ENCODE assay signal across 8 cellular contexts in the genomic region with DNA sequence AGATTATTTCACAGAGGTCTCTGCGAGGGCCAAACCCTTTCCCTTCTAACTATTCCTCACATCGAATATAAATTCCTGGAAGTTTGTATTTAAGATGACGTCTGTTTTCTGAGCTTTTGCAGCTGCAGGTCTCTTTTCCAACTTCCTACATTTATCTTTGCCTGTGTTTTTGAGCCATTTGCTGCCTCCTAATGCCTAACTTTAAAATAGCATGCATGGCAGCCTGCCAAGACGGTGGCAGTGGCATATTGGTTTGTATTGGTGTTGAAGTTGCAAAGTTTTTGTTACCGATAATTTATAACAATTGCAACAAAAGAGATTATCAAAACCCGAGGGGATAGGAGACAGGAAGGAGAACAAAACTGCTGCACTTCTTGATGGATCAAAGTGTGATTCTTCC.
A peak's percentile ranks its signal among the peaks of the same experiment; 100 is the strongest.
DNase-seq lines count a peak whose midpoint lies in the region; ATAC-seq and TF ChIP-seq lines count a peak whose summit lies in the region.

No MANE protein-coding gene starts in this region.

- H3K4me3 ChIP-seq in retinal pigment epithelial cell (ENCODE audit: low read length): no peak overlapping the region

- peak; percentile 74 for TF ChIP-seq CTCF in retinal pigment epithelial cell (conservative IDR thresholded peaks at IDR 0.05; ENCODE audit: low read depth, low read length)

- DNase-seq in ELF-1 (ENCODE audit: low read depth, low spot score): peak; percentile 30
- DNase-seq in NCI-H510A treated with DMSO at 0.1 percent for 48 hours (lab: John Stamatoyannopoulos, UW): peak; percentile 53
- DNase-seq in activated naive CD4-positive, alpha-beta T cell treated with Interleukin-2 at 50 U/mL for 16 hours: peak; percentile 2
- peak; percentile 70 for DNase-seq in left cardiac atrium
- DNase-seq in retinal pigment epithelial cell (ENCODE audit: low read depth): peak; percentile 14
- DNase-seq in activated CD4-positive, CD25-positive, alpha-beta regulatory T cell treated with anti-CD3 and anti-CD28 coated beads, Interleukin-2, amount 50 U/mL, for 72 hours: no peak

- ATAC-seq in HG03175 (IDR thresholded peaks at IDR 0.05; ENCODE audit: unreplicated experiment): peak; percentile 56
- ATAC-seq in left cardiac atrium: no peak
- ATAC-seq in GM19452 (IDR thresholded peaks at IDR 0.05; ENCODE audit: unreplicated experiment): no peak

- intact Hi-C loops in left cardiac atrium (cut with DNase I): loop anchor here (5.0 kb wide), 2 partner anchors 369 to 374 kb away; no protein-coding TSS in a partner anchor
